Comparison of ENCODE assay signal across 8 cellular contexts in the genomic region with DNA sequence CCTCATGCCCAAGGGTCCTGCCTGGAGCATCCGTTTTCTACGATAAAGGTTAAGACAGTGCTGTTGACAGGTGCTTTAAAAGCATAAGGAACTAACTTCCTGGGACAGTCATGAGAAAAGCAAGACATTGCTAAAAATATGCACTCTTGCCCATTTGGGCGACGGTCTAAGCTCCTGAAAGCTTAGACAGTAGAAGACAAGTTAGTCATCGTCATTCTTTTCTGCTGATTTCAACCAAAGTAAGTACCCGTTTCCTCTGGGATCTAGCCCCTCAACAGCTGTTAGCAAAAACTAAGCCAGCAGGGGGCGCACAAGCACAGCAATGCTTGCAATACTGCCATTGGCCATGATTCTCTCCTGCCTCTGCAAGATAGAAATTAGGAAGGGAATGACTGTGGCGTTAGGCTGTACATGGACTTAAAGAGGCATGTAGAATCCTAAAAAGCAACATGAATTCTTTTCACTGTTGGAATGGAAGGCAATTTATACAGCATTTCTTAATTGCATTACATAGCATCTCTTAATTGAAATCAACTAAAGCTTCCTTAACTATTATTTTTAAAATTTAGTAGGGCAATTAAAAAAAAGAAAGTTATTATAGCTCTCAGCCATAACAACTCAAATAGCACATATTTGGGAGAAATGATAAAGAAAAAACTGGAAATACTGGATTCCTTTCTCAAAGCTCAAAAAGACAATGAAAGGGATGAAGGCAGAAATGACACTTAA.
DNase-seq lines count a peak whose midpoint lies in the region; ATAC-seq and TF ChIP-seq lines count a peak whose summit lies in the region.

No MANE protein-coding gene starts in this region.

- H3K4me3 ChIP-seq in choroid plexus epithelial cell (ENCODE audit: low read depth, low read length) (no peak overlapping the region), left lung (no peak overlapping the region)

- TF ChIP-seq CTCF in AG09319 (IDR thresholded peaks at IDR 0.05; ENCODE audit: low read depth, low read length) (peak; percentile 85), choroid plexus epithelial cell (conservative IDR thresholded peaks at IDR 0.05; ENCODE audit: low read depth, low read length) (peak; percentile 97), left lung (IDR thresholded peaks at IDR 0.05) (peak; percentile 95 to 96)

- peak; percentile 79 for ATAC-seq in GM18873 (IDR thresholded peaks at IDR 0.05; ENCODE audit: low FRiP score, unreplicated experiment)
- peak; percentile 77 for ATAC-seq in HG03460 (IDR thresholded peaks at IDR 0.05; ENCODE audit: unreplicated experiment)
- peak; percentile 96 for ATAC-seq in left lung

- DNase-seq in AG09319 (ENCODE audit: extremely low read depth, low read depth): peak; percentile 30
- peak; percentile 83 to 92 for DNase-seq in NCI-H524 (lab: John Stamatoyannopoulos, UW)
- DNase-seq in activated CD4-positive, alpha-beta T cell treated with anti-CD3 and anti-CD28 coated beads for 24 hours (ENCODE audit: low read depth in 2 of 2): peak; percentile 81 to 90
- DNase-seq in choroid plexus epithelial cell (ENCODE audit: low read depth): peak; percentile 87
- DNase-seq in left lung: peak; percentile 82 to 92
- DNase-seq in stimulated activated CD4-positive, alpha-beta T cell treated with anti-CD3 and anti-CD28 coated beads, Interleukin-4, amount 100 ng/mL, for 4 hours: peak; percentile 71 to 85

- H3K27me3 ChIP-seq in left lung: peaks cover 0 to 4% of the 10 kb centered on the region in 2 donors

- H3K36me3 ChIP-seq in left lung: no peaks in the 10 kb centered on the region

- H3K9me3 ChIP-seq in left lung: no peaks in the 10 kb centered on the region

- intact Hi-C loops in left lung (cut with DNase I): no loop called here

- no peak overlapping the region for H3K27ac ChIP-seq in left lung

- peaks cover 0 to 4% of the 10 kb centered on the region in 2 donors for H3K4me1 ChIP-seq in left lung

Comparison
In these comparisons a context has a peak if more than half of its experiments do, and no peak if none do; other contexts are left out.
1. DNase-seq: peak in every context shown above with its lines; median percentile 88 in NCI-H524; 87 in choroid plexus epithelial cell; 87 in left lung; 86 in activated CD4-positive, alpha-beta T cell treated with anti-CD3 and anti-CD28 coated beads for 24 hours; 78 in stimulated activated CD4-positive, alpha-beta T cell treated with anti-CD3 and anti-CD28 coated beads, Interleukin-4, amount 100 ng/mL, for 4 hours; 30 in AG09319.